In genomic region chr2:63735931-63736820, GRCh38 we compare ENCODE assay signal across 15 cellular contexts.
A peak's percentile ranks its signal among the peaks of the same experiment; 100 is the strongest.
DNase-seq lines count a peak whose midpoint lies in the region; ATAC-seq and TF ChIP-seq lines count a peak whose summit lies in the region.
"Had no signal": no experiment of that assay in that cellular context is flagged by ENCODE, and none has a peak within 500 bp of the region (broad histone marks: within the 10 kb centered on the region; RNA-seq: fewer than 3 reads in every experiment).

No MANE protein-coding gene starts in this region.

- no peaks in the 10 kb centered on the region for H3K36me3 Mint-ChIP-seq in GM23338 (ENCODE audit: low read depth)
- no peaks in the 10 kb centered on the region for H3K36me3 Mint-ChIP-seq in naive thymus-derived CD8-positive, alpha-beta T cell
- H3K36me3 Mint-ChIP-seq: activated CD8-positive, alpha-beta memory T cell treated with anti-CD3 and anti-CD28 coated beads, Interleukin-2, amount 10 ng/mL, durations not matched to agents 7 days and 5 days; activated naive CD8-positive, alpha-beta T cell treated with anti-CD3 and anti-CD28 coated beads, Interleukin-2, amount 10 ng/mL, durations not matched to agents 7 days and 5 days had no signal

- H3K4me3 ChIP-seq in GM23338 (no peak overlapping the region), mucosa of descending colon (no peak overlapping the region)
- H3K4me3 ChIP-seq: SJSA1 had no signal

- no peaks in the 10 kb centered on the region for H3K9me3 ChIP-seq in mucosa of descending colon
- H3K9me3 ChIP-seq: SJSA1 had no signal

- H3K9me3 Mint-ChIP-seq in GM23338: no peaks in the 10 kb centered on the region
- no peaks in the 10 kb centered on the region for H3K9me3 Mint-ChIP-seq in naive thymus-derived CD8-positive, alpha-beta T cell
- H3K9me3 Mint-ChIP-seq: activated naive CD8-positive, alpha-beta T cell treated with anti-CD3 and anti-CD28 coated beads, Interleukin-2, amount 10 ng/mL, durations not matched to agents 7 days and 5 days had no signal

- H3K27me3 Mint-ChIP-seq in GM23338 (ENCODE audit: insufficient read depth, low read depth, poor library complexity): peaks cover 7% of the 10 kb centered on the region
- H3K27me3 Mint-ChIP-seq in naive thymus-derived CD8-positive, alpha-beta T cell: peaks cover 0 to 3% (median 0%) of the 10 kb centered on the region in 5 donors

- H4K20me1 ChIP-seq in GM23338 (replicated peaks; ENCODE audit: insufficient read depth): no peaks in the 10 kb centered on the region

- H3K36me3 ChIP-seq in GM23338 (ENCODE audit: insufficient read depth) (no peaks in the 10 kb centered on the region), mucosa of descending colon (ENCODE audit: low read depth) (no peaks in the 10 kb centered on the region)
- H3K36me3 ChIP-seq: SJSA1 had no signal

- TF ChIP-seq CTCF in 22Rv1 (IDR thresholded peaks at IDR 0.05) (no peak), GM23338 (conservative IDR thresholded peaks at IDR 0.05; ENCODE audit: low read depth in 2 of 2) (no peak), mucosa of descending colon (IDR thresholded peaks at IDR 0.05) (no peak)

- no peak overlapping the region for H3K4me3 Mint-ChIP-seq in GM23338
- no peak overlapping the region for H3K4me3 Mint-ChIP-seq in naive thymus-derived CD8-positive, alpha-beta T cell
- H3K4me3 Mint-ChIP-seq: activated CD8-positive, alpha-beta memory T cell treated with anti-CD3 and anti-CD28 coated beads, Interleukin-2, amount 10 ng/mL, durations not matched to agents 7 days and 5 days; activated naive CD8-positive, alpha-beta T cell treated with anti-CD3 and anti-CD28 coated beads, Interleukin-2, amount 10 ng/mL, durations not matched to agents 7 days and 5 days had no signal

- H3K4me1 Mint-ChIP-seq in GM23338: peaks cover 23% of the 10 kb centered on the region
- H3K4me1 Mint-ChIP-seq in naive thymus-derived CD8-positive, alpha-beta T cell: peaks cover 0 to 2% (median 0%) of the 10 kb centered on the region in 4 donors
- H3K4me1 Mint-ChIP-seq: activated CD8-positive, alpha-beta memory T cell treated with anti-CD3 and anti-CD28 coated beads, Interleukin-2, amount 10 ng/mL, durations not matched to agents 7 days and 5 days; activated naive CD8-positive, alpha-beta T cell treated with anti-CD3 and anti-CD28 coated beads, Interleukin-2, amount 10 ng/mL, durations not matched to agents 7 days and 5 days had no signal

- no peaks in the 10 kb centered on the region for H3K79me2 ChIP-seq in GM23338 (replicated peaks; ENCODE audit: insufficient read depth)

- H3K27me3 ChIP-seq in GM23338 (ENCODE audit: insufficient read depth): no peaks in the 10 kb centered on the region
- H3K27me3 ChIP-seq: SJSA1 had no signal

- H2AFZ ChIP-seq in GM23338: no peak overlapping the region

- H3K4me2 ChIP-seq in GM23338: no peak overlapping the region

- 0 out of 2 replicates have a peak, but pooled peaks cover 3% of the 10 kb centered on the region for H3K4me1 ChIP-seq in GM23338 (ENCODE audit: insufficient read depth)
- H3K4me1 ChIP-seq in mucosa of descending colon (ENCODE audit: low read depth): no peaks in the 10 kb centered on the region
- H3K4me1 ChIP-seq: SJSA1 had no signal

- no peaks in the 10 kb centered on the region for H3K9me2 ChIP-seq in GM23338 (ENCODE audit: insufficient read depth)

- no peak overlapping the region for H3K27ac Mint-ChIP-seq in GM23338
- no peak overlapping the region for H3K27ac Mint-ChIP-seq in naive thymus-derived CD8-positive, alpha-beta T cell
- H3K27ac Mint-ChIP-seq: activated CD8-positive, alpha-beta memory T cell treated with anti-CD3 and anti-CD28 coated beads, Interleukin-2, amount 10 ng/mL, durations not matched to agents 7 days and 5 days; activated naive CD8-positive, alpha-beta T cell treated with anti-CD3 and anti-CD28 coated beads, Interleukin-2, amount 10 ng/mL, durations not matched to agents 7 days and 5 days had no signal

- DNase-seq in HCEC 1CT (peak; percentile 57), astrocyte of the hippocampus (ENCODE audit: low read depth, low spot score) (peak; percentile 35), hepatic stellate cell (ENCODE audit: low spot score) (peak; percentile 23), GM23338 (ENCODE audit: low spot score) (no peak), mucosa of descending colon (no peak)
- no peak for DNase-seq in naive thymus-derived CD8-positive, alpha-beta T cell
- no peak for DNase-seq in activated naive CD4-positive, alpha-beta T cell (lab: John Stamatoyannopoulos, UW)
- DNase-seq: activated CD8-positive, alpha-beta memory T cell treated with anti-CD3 and anti-CD28 coated beads, Interleukin-2, amount 10 ng/mL, durations not matched to agents 7 days and 5 days; activated naive CD8-positive, alpha-beta T cell treated with anti-CD3 and anti-CD28 coated beads, Interleukin-2, amount 10 ng/mL, durations not matched to agents 7 days and 5 days; DND-41; mesendoderm; NCI-H1436 treated with DMSO at 0.1 percent for 48 hours; NCI-H774 had no signal

- POLR2A ChIA-PET in naive thymus-derived CD8-positive, alpha-beta T cell (lab: Charles Lee): no interaction called here

- intact Hi-C loops in mucosa of descending colon (cut with DNase I, micrococcal nuclease): no loop called here

- ATAC-seq in GM23338 (no peak), mucosa of descending colon (no peak)
- no peak for ATAC-seq in naive thymus-derived CD8-positive, alpha-beta T cell
- ATAC-seq: activated CD8-positive, alpha-beta memory T cell treated with anti-CD3 and anti-CD28 coated beads, Interleukin-2, amount 10 ng/mL, durations not matched to agents 7 days and 5 days had no signal

- H3K27ac ChIP-seq in 22Rv1 (peak overlapping the region; percentile 63), GM23338 (ENCODE audit: low read depth) (no peak overlapping the region)
- H3K27ac ChIP-seq: SJSA1 had no signal

- no peaks in the 10 kb centered on the region for H3F3A ChIP-seq in GM23338 (replicated peaks; ENCODE audit: low read depth)

TF ChIP-seq in GM23338, 12 proteins besides CTCF, POLR2A, EP300 and RAD21:
- TF ChIP-seq EZH2phosphoT487 (IDR thresholded peaks at IDR 0.05; ENCODE audit: unreplicated experiment) (no peak), ZNF114 (CRISPR knock-in tag; IDR thresholded peaks at IDR 0.05) (no peak), EZH2 (IDR thresholded peaks at IDR 0.05; ENCODE audit: low read depth, unreplicated experiment) (no peak), NANOG (IDR thresholded peaks at IDR 0.05; ENCODE audit: borderline replicate concordance) (no peak), JUNB (IDR thresholded peaks at IDR 0.05; ENCODE audit: unreplicated experiment) (no peak), POLR2AphosphoS5 (IDR thresholded peaks at IDR 0.05; ENCODE audit: low read depth) (no peak), CREB1 (CRISPR knock-in tag; IDR thresholded peaks at IDR 0.05; ENCODE audit: low read depth) (no peak)
- TF ChIP-seq, protein P1, sequence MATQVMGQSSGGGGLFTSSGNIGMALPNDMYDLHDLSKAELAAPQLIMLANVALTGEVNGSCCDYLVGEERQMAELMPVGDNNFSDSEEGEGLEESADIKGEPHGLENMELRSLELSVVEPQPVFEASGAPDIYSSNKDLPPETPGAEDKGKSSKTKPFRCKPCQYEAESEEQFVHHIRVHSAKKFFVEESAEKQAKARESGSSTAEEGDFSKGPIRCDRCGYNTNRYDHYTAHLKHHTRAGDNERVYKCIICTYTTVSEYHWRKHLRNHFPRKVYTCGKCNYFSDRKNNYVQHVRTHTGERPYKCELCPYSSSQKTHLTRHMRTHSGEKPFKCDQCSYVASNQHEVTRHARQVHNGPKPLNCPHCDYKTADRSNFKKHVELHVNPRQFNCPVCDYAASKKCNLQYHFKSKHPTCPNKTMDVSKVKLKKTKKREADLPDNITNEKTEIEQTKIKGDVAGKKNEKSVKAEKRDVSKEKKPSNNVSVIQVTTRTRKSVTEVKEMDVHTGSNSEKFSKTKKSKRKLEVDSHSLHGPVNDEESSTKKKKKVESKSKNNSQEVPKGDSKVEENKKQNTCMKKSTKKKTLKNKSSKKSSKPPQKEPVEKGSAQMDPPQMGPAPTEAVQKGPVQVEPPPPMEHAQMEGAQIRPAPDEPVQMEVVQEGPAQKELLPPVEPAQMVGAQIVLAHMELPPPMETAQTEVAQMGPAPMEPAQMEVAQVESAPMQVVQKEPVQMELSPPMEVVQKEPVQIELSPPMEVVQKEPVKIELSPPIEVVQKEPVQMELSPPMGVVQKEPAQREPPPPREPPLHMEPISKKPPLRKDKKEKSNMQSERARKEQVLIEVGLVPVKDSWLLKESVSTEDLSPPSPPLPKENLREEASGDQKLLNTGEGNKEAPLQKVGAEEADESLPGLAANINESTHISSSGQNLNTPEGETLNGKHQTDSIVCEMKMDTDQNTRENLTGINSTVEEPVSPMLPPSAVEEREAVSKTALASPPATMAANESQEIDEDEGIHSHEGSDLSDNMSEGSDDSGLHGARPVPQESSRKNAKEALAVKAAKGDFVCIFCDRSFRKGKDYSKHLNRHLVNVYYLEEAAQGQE (IDR thresholded peaks at IDR 0.05; ENCODE audit: unreplicated experiment): no peak
- TF ChIP-seq, protein P2, sequence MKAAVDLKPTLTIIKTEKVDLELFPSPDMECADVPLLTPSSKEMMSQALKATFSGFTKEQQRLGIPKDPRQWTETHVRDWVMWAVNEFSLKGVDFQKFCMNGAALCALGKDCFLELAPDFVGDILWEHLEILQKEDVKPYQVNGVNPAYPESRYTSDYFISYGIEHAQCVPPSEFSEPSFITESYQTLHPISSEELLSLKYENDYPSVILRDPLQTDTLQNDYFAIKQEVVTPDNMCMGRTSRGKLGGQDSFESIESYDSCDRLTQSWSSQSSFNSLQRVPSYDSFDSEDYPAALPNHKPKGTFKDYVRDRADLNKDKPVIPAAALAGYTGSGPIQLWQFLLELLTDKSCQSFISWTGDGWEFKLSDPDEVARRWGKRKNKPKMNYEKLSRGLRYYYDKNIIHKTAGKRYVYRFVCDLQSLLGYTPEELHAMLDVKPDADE (IDR thresholded peaks at IDR 0.05): no peak
TF ChIP-seq in GM23338: peak in this region for 0.

Comparison
In these comparisons a context has a peak if more than half of its experiments do, and no peak if none do; other contexts are left out.
1. DNase-seq: peak in HCEC 1CT (single experiment), astrocyte of the hippocampus (single experiment) and hepatic stellate cell (single experiment); none in GM23338 (single experiment), naive thymus-derived CD8-positive, alpha-beta T cell (0 of 10), activated naive CD4-positive, alpha-beta T cell (0 of 4) and mucosa of descending colon (0 of 3).